In genomic region chr10:59808896-59809643, GRCh38 we compare ENCODE assay signal across 8 cellular contexts. TPM values are rescaled to one million over a fixed set of nuclear protein-coding genes. Genes with fewer than 3 reads are reported as not detected.
A peak's percentile ranks its signal among the peaks of the same experiment; 100 is the strongest.
DNase-seq lines count a peak whose midpoint lies in the region; ATAC-seq and TF ChIP-seq lines count a peak whose summit lies in the region.

No MANE protein-coding gene starts in this region.

- ATAC-seq in GM19328 (IDR thresholded peaks at IDR 0.05; ENCODE audit: unreplicated experiment) = peak; percentile 85
- ATAC-seq in HG03439 (IDR thresholded peaks at IDR 0.05; ENCODE audit: unreplicated experiment) = peak; percentile 96

- H3K36me3 ChIP-seq in thyroid gland = peaks cover 13 to 28% of the 10 kb centered on the region in 2 donors

- peak overlapping the region; percentile 66 to 91 (median 78) for H3K27ac ChIP-seq in thyroid gland

- no peak overlapping the region for H3K4me3 ChIP-seq in fibroblast of mammary gland (ENCODE audit: control insufficient read depth, low read depth, low read length)
- no peak overlapping the region for H3K4me3 ChIP-seq in thyroid gland (replicated peaks in 1 of 3)

- intact Hi-C loops in thyroid gland (cut with DNase I) = no loop called here

- DNase-seq in CMK (ENCODE audit: low read depth) = peak; percentile 33
- DNase-seq in NCI-H774 (lab: John Stamatoyannopoulos, UW) = peak; percentile 38
- peak; percentile 61 for DNase-seq in activated CD8-positive, alpha-beta memory T cell treated with anti-CD3 and anti-CD28 coated beads, Interleukin-2, amount 50 U/mL, for 4 hours
- DNase-seq in fibroblast of mammary gland (ENCODE audit: low read depth) = peak; percentile 61
- peak; percentile 20 for DNase-seq in non-pigmented ciliary epithelial cell (ENCODE audit: low read depth)
- DNase-seq in thyroid gland = peak; percentile 85 to 90

- TF ChIP-seq CTCF in fibroblast of mammary gland (conservative IDR thresholded peaks at IDR 0.05; ENCODE audit: control insufficient read depth, insufficient read depth, low read depth, low read length) = peak; percentile 64
- peak; percentile 43 to 90 (median 75) for TF ChIP-seq CTCF in thyroid gland (IDR thresholded peaks at IDR 0.05)

- WGBS in thyroid gland, 2 donors = 74 to 75% methylated on average over 5 of the region's 5 CpGs

- H3K4me1 ChIP-seq in thyroid gland = peaks cover 5 to 17% of the 10 kb centered on the region in 2 donors

- TF ChIP-seq POLR2A in thyroid gland (IDR thresholded peaks at IDR 0.05) = no peak

- no peaks in the 10 kb centered on the region for H3K9me3 ChIP-seq in thyroid gland

- no peaks in the 10 kb centered on the region for H3K27me3 ChIP-seq in thyroid gland

RNA-seq across cellular contexts. Expression of gene MRLN, which starts 55.8 kb away (rescaled TPM):
- total RNA-seq in thyroid gland = not detected

Comparison
In these comparisons a context has a peak if more than half of its experiments do, and no peak if none do; other contexts are left out.
1. DNase-seq: peak in every context shown above with its lines; median percentile 88 in thyroid gland; 61 in activated CD8-positive, alpha-beta memory T cell treated with anti-CD3 and anti-CD28 coated beads, Interleukin-2, amount 50 U/mL, for 4 hours; 61 in fibroblast of mammary gland; 38 in NCI-H774; 33 in CMK; 20 in non-pigmented ciliary epithelial cell.